Comparison of ENCODE assay signal across 9 cellular contexts in genomic region chr6:116287668-116288282, GRCh38. TPM values are rescaled to one million over a fixed set of nuclear protein-coding genes. Genes with fewer than 3 reads are reported as not detected.
DNase-seq lines count a peak whose midpoint lies in the region; ATAC-seq, FAIRE-seq and TF ChIP-seq lines count a peak whose summit lies in the region.
"Had no signal": no experiment of that assay in that cellular context is flagged by ENCODE, and none has a peak within 500 bp of the region (broad histone marks: within the 10 kb centered on the region; RNA-seq: fewer than 3 reads in every experiment).

No MANE protein-coding gene starts in this region.

- no peak overlapping the region for H3K4me3 ChIP-seq in naive thymus-derived CD4-positive, alpha-beta T cell (ENCODE audit: low read length)

- no peak overlapping the region for H3K27ac ChIP-seq in naive thymus-derived CD4-positive, alpha-beta T cell (ENCODE audit: low read depth, low read length)

- no peaks in the 10 kb centered on the region for H3K4me1 ChIP-seq in naive thymus-derived CD4-positive, alpha-beta T cell (ENCODE audit: control insufficient read depth in 2 of 2, insufficient read depth in 2 of 2, low read length in 2 of 2)

- POLR2A ChIA-PET in naive thymus-derived CD4-positive, alpha-beta T cell (lab: Charles Lee): interaction anchor here (1.2 to 1.7 kb wide), 2 partner anchors 8 to 10 kb away, joined by 3 to 12 read pairs; partner anchors contain the start of gene TSPYL1

- no peaks in the 10 kb centered on the region for H3K9me3 ChIP-seq in naive thymus-derived CD4-positive, alpha-beta T cell (ENCODE audit: control insufficient read depth in 2 of 3, low read length in 3 of 3)

- no peaks in the 10 kb centered on the region for H3K27me3 Mint-ChIP-seq in endothelial cell (ENCODE audit: unreplicated experiment)
- H3K27me3 Mint-ChIP-seq in naive thymus-derived CD4-positive, alpha-beta T cell: peaks cover 0 to 10% (median 0%) of the 10 kb centered on the region in 5 donors
- H3K27me3 Mint-ChIP-seq: activated naive CD8-positive, alpha-beta T cell had no signal

- peak; percentile 87 for TF ChIP-seq CTCF in endothelial cell (IDR thresholded peaks at IDR 0.05; ENCODE audit: unreplicated experiment)

- H3K27ac Mint-ChIP-seq in activated naive CD4-positive, alpha-beta T cell treated with anti-CD3 and anti-CD28 coated beads, Interleukin-2, amount 50 U/mL, for 72 hours: no peak overlapping the region
- no peak overlapping the region for H3K27ac Mint-ChIP-seq in endothelial cell (ENCODE audit: unreplicated experiment)
- H3K27ac Mint-ChIP-seq in naive thymus-derived CD4-positive, alpha-beta T cell: no peak overlapping the region
- H3K27ac Mint-ChIP-seq: activated naive CD8-positive, alpha-beta T cell had no signal

- peaks cover 0 to 2% of the 10 kb centered on the region in 2 donors for H3K27me3 ChIP-seq in naive thymus-derived CD4-positive, alpha-beta T cell (ENCODE audit: control insufficient read depth in 2 of 2, insufficient read depth in 2 of 2, low read length in 2 of 2)

- H3K4me1 Mint-ChIP-seq in endothelial cell (ENCODE audit: unreplicated experiment): no peaks in the 10 kb centered on the region
- peaks cover 0 to 3% (median 0%) of the 10 kb centered on the region in 7 donors for H3K4me1 Mint-ChIP-seq in naive thymus-derived CD4-positive, alpha-beta T cell

- peak; percentile 85 for FAIRE-seq in RCC 7860 (lab: Jason Lieb, UNC)

- peak; percentile 52 to 63 for ATAC-seq in activated naive CD4-positive, alpha-beta T cell treated with anti-CD3 and anti-CD28 coated beads, Interleukin-2, amount 50 U/mL, for 72 hours
- ATAC-seq in HG03469 (IDR thresholded peaks at IDR 0.05; ENCODE audit: unreplicated experiment) (peak; percentile 62), HG02981 (IDR thresholded peaks at IDR 0.05; ENCODE audit: unreplicated experiment) (no peak)
- ATAC-seq in naive thymus-derived CD4-positive, alpha-beta T cell: peak; percentile 91

- no peaks in the 10 kb centered on the region for H3K36me3 Mint-ChIP-seq in activated naive CD4-positive, alpha-beta T cell treated with anti-CD3 and anti-CD28 coated beads, Interleukin-2, amount 50 U/mL, for 72 hours
- no peaks in the 10 kb centered on the region for H3K36me3 Mint-ChIP-seq in endothelial cell (ENCODE audit: low read depth, unreplicated experiment)
- H3K36me3 Mint-ChIP-seq in naive thymus-derived CD4-positive, alpha-beta T cell: no peaks in the 10 kb centered on the region
- H3K36me3 Mint-ChIP-seq: activated naive CD8-positive, alpha-beta T cell had no signal

- no peaks in the 10 kb centered on the region for H3K36me3 ChIP-seq in naive thymus-derived CD4-positive, alpha-beta T cell (ENCODE audit: control insufficient read depth in 2 of 3, insufficient read depth in 3 of 3, low read length in 3 of 3)

- no peaks in the 10 kb centered on the region for H3K9me3 Mint-ChIP-seq in activated naive CD4-positive, alpha-beta T cell treated with anti-CD3 and anti-CD28 coated beads, Interleukin-2, amount 50 U/mL, for 72 hours
- no peaks in the 10 kb centered on the region for H3K9me3 Mint-ChIP-seq in endothelial cell (ENCODE audit: unreplicated experiment)
- no peaks in the 10 kb centered on the region for H3K9me3 Mint-ChIP-seq in naive thymus-derived CD4-positive, alpha-beta T cell

- CTCF ChIA-PET in naive thymus-derived CD4-positive, alpha-beta T cell (lab: Charles Lee): interaction anchor here (0.6 to 4.3 kb wide), 21 partner anchors 9 to 1365 kb away, joined by 3 to 35 read pairs (median 4); partner anchors contain the start of gene TSPYL1

- no peak overlapping the region for H3K4me3 Mint-ChIP-seq in endothelial cell (ENCODE audit: unreplicated experiment)
- H3K4me3 Mint-ChIP-seq in naive thymus-derived CD4-positive, alpha-beta T cell: no peak overlapping the region
- H3K4me3 Mint-ChIP-seq: activated naive CD8-positive, alpha-beta T cell had no signal

- DNase-seq in activated naive CD4-positive, alpha-beta T cell treated with anti-CD3 and anti-CD28 coated beads, Interleukin-2, amount 50 U/mL, for 72 hours (ENCODE audit: low spot score in 2 of 2): no peak
- DNase-seq in activated naive CD4-positive, alpha-beta T cell treated with anti-CD3 and anti-CD28 coated beads, Interleukin-2, amount 50 U/mL, for 16 hours: no peak
- DNase-seq in RCC 7860 (ENCODE audit: low spot score): peak; percentile 51
- no peak for DNase-seq in endothelial cell (ENCODE audit: low spot score)
- DNase-seq in naive thymus-derived CD4-positive, alpha-beta T cell: peak in 6 of 9 donors; percentile 19 to 51 (median 41)
- DNase-seq in NK-92 (lab: John Stamatoyannopoulos, UW; ENCODE audit: unreplicated experiment): no peak

- intact Hi-C loops in naive thymus-derived CD4-positive, alpha-beta T cell (cut with micrococcal nuclease): loop anchor here (1.0 to 5.0 kb wide), 9 partner anchors 19 to 360 kb away; partner anchors contain the start of gene DSE (in 1 of the 2)

RNA-seq across cellular contexts. Expression of gene TSPYL1, which starts 8.0 kb away (rescaled TPM):
- total RNA-seq in activated naive CD4-positive, alpha-beta T cell treated with anti-CD3 and anti-CD28 coated beads, Interleukin-2, amount 50 U/mL, for 72 hours: 10 to 100 TPM; 35.9 to 59.2 TPM
- total RNA-seq in endothelial cell (ENCODE audit: unreplicated experiment): 76.4 TPM
- 100 to 1,000 TPM in 3 of 5 experiments, 10 to 100 TPM in 2; 42.8 to 226 (median 104) TPM for total RNA-seq in naive thymus-derived CD4-positive, alpha-beta T cell
- 10 to 100 TPM; 34.9 to 43.9 TPM for polyA plus RNA-seq in naive thymus-derived CD4-positive, alpha-beta T cell

RNA-seq across cellular contexts. Expression of gene TSPYL4, which starts 33.9 kb away (rescaled TPM):
- 10 to 100 TPM in 1 of 2 donors, 1 to 10 TPM in 1; 6.1 to 13.2 TPM for total RNA-seq in activated naive CD4-positive, alpha-beta T cell treated with anti-CD3 and anti-CD28 coated beads, Interleukin-2, amount 50 U/mL, for 72 hours
- 21.1 TPM for total RNA-seq in endothelial cell (ENCODE audit: unreplicated experiment)
- total RNA-seq in naive thymus-derived CD4-positive, alpha-beta T cell: 10 to 100 TPM; 18.2 to 58.2 (median 21.5) TPM
- polyA plus RNA-seq in naive thymus-derived CD4-positive, alpha-beta T cell: 10 to 100 TPM in 1 of 2 donors, 1 to 10 TPM in 1; 9.7 to 19.3 TPM

Comparison
In these comparisons a context has a peak if more than half of its experiments do, and no peak if none do; other contexts are left out.
1. DNase-seq: peak in RCC 7860 (single experiment) and naive thymus-derived CD4-positive, alpha-beta T cell (6 of 9); none in activated naive CD4-positive, alpha-beta T cell treated with anti-CD3 and anti-CD28 coated beads, Interleukin-2, amount 50 U/mL, for 72 hours (0 of 2), activated naive CD4-positive, alpha-beta T cell treated with anti-CD3 and anti-CD28 coated beads, Interleukin-2, amount 50 U/mL, for 16 hours (single experiment), endothelial cell (single experiment) and NK-92 (single experiment).